In genomic region chr6:168275168-168275567, GRCh38 we compare ENCODE assay signal across 2 cellular contexts.
TF ChIP-seq lines count a peak whose summit lies in the region.

No MANE protein-coding gene starts in this region.

TF ChIP-seq in HEK293, 187 proteins besides CTCF, POLR2A, EP300 and RAD21 (continued from another document):
- TF ChIP-seq ZFHX2 (tag by site-specific recombination; conservative IDR thresholded peaks at IDR 0.05) = peak; percentile 40
- TF ChIP-seq EGR2 (tag by site-specific recombination; IDR thresholded peaks at IDR 0.05; ENCODE audit: low read depth) = peak; percentile 61

TF ChIP-seq in K562, 482 proteins besides CTCF, POLR2A, EP300 and RAD21 (continued from another document):
- no peak for TF ChIP-seq SMAD3 (CRISPR knock-in tag; conservative IDR thresholded peaks at IDR 0.05)
